Comparison of ENCODE assay signal across 7 cellular contexts in the genomic region with DNA sequence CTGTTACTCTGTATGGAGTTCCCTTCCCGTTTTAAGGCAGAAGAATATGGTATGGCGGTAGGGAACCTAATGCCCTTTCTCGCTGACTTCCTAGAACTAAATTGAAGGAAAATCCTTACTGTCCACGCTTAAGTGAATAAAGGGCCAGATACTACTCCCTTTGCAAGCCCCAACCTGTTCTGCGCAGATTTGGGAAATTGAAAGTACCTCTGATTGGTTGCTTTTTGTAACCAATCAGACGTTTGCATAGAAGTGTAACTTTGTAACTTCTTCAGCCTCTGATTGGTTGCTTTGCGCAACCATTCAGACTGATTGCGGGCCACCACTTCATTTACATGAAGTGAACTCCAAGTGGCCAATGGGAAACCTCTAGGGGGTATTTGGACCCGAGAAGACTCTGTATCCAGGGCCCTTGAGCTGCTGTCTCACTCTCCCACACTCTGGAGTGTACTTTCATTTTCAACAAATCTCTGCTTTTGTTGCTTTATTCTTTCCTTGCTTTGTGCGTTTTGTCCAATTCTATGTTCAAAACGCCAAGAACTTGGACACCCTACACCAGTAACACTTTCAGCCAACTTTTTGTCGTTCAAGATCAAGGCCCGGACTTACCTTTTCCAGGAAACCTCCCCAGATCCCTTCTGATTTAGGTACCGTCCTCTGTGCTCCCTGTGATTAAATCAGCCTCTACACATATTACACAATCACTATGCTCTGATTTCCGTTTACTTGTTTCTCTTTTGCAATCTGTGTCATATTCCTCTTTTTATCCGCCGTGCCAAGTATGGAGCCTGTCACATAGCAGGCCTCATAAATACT. TPM values are rescaled to one million over a fixed set of nuclear protein-coding genes. Genes with fewer than 3 reads are reported as not detected.
DNase-seq lines count a peak whose midpoint lies in the region; ATAC-seq and TF ChIP-seq lines count a peak whose summit lies in the region.

No MANE protein-coding gene starts in this region.

- BruUV-seq in IMR-90 (replicated peaks; lab: Mats Ljungman, UMichigan): no TSS peak

- no peak overlapping the region for H2BK120ac ChIP-seq in IMR-90 (ENCODE audit: low read depth, low read length)

- no peak overlapping the region for H2BK15ac ChIP-seq in IMR-90 (ENCODE audit: low read depth, low read length)

- dilution Hi-C loops in IMR-90 (cut with HindIII; ENCODE audit: low sequenced_read_pairs, unreplicated experiment): no loop called here

- H3K27me3 ChIP-seq in IMR-90 (ENCODE audit: control insufficient read depth, insufficient read depth, low read length): peaks cover 3% of the 10 kb centered on the region
- H3K27me3 ChIP-seq in cardiac muscle cell: peaks cover 17% of the 10 kb centered on the region
- no peaks in the 10 kb centered on the region for H3K27me3 ChIP-seq in spleen (replicated peaks in 1 of 7)

- no peak overlapping the region for H3K9ac ChIP-seq in IMR-90 (ENCODE audit: low read depth, low read length)
- H3K9ac ChIP-seq in SK-N-MC (ENCODE audit: insufficient read length): peak overlapping the region; percentile 6

- no peak overlapping the region for H2BK20ac ChIP-seq in IMR-90 (ENCODE audit: low read depth, low read length)

- TF ChIP-seq POLR2A in IMR-90 (IDR thresholded peaks at IDR 0.05; ENCODE audit: low read depth, low read length): no peak
- no peak for TF ChIP-seq POLR2A in spleen (IDR thresholded peaks at IDR 0.05)

- peaks cover 5% of the 10 kb centered on the region; the same call in 1 of the 2 replicates for H3K9me1 ChIP-seq in IMR-90 (ENCODE audit: insufficient read depth, low read length)

- peak overlapping the region; percentile 98 for H2AFZ ChIP-seq in IMR-90 (replicated peaks; ENCODE audit: low read length, poor library complexity)

- H3K56ac ChIP-seq in IMR-90 (ENCODE audit: extremely low read depth, insufficient read depth, low read length): no peak overlapping the region

- no peak overlapping the region for H3K4me3 ChIP-seq in IMR-90 (ENCODE audit: insufficient read depth, low read depth, low read length)
- H3K4me3 ChIP-seq in SK-N-MC: peak overlapping the region; percentile 85
- peak overlapping the region; percentile 78 for H3K4me3 ChIP-seq in cardiac muscle cell
- peak overlapping the region; percentile 85 to 100 (median 97) for H3K4me3 ChIP-seq in spleen

- CTCF ChIA-PET in IMR-90 (lab: Yijun Ruan, JAX) (no interaction called here), RWPE1 (lab: Yijun Ruan, JAX) (no interaction called here)

- no peak overlapping the region for H3K4ac ChIP-seq in IMR-90 (ENCODE audit: low read depth, low read length)

- peaks cover 7% of the 10 kb centered on the region; the same call in 1 of the 2 replicates for H4K20me1 ChIP-seq in IMR-90 (ENCODE audit: insufficient read depth, low read length)

- no peak for TF ChIP-seq RAD21 in IMR-90 (IDR thresholded peaks at IDR 0.05; ENCODE audit: low read length)

- POLR2A ChIA-PET in IMR-90 (lab: Charles Lee; ENCODE audit: unreplicated experiment) (interaction anchor here (0.6 kb wide), 1 partner anchor 233 kb away, joined by 3 read pairs; no protein-coding TSS in a partner anchor), RWPE1 (lab: Yijun Ruan, JAX; ENCODE audit: low non-redundant PET) (no interaction called here)

- TF ChIP-seq CTCF in IMR-90 (conservative IDR thresholded peaks at IDR 0.05; ENCODE audit: low read depth, low read length) (no peak), cardiac muscle cell (IDR thresholded peaks at IDR 0.05; ENCODE audit: low read depth, low read length) (no peak), spleen (IDR thresholded peaks at IDR 0.05 in 8 of 11, conservative IDR thresholded peaks at IDR 0.05 in 3 of 11) (no peak), RWPE1 (conservative IDR thresholded peaks at IDR 0.05; ENCODE audit: low read depth) (no peak)

- H3K18ac ChIP-seq in IMR-90 (ENCODE audit: low read depth, low read length): no peak overlapping the region

- WGBS in IMR-90 (ENCODE audit: extremely low coverage in 2 of 2, insufficient read length in 1 of 2), 2 experiments: 80% methylated on average over 7 of the region's 17 CpGs; no CpG with 5 or more reads in 1 of the 2 experiments
- WGBS in spleen, 5 donors: 74 to 89% (median 83%) methylated on average over 17 of the region's 17 CpGs

- 0 out of 2 replicates have a peak overlapping the region, but pooled peaks have one; percentile 13 for H4K5ac ChIP-seq in IMR-90 (ENCODE audit: low read depth, low read length)

- H3K36me3 ChIP-seq in IMR-90 (ENCODE audit: control insufficient read depth, insufficient read depth, low read length): 0 out of 2 replicates have a peak, but pooled peaks cover 2% of the 10 kb centered on the region
- peaks cover 25% of the 10 kb centered on the region for H3K36me3 ChIP-seq in SK-N-MC (ENCODE audit: insufficient read depth, low read length)
- peaks cover 2% of the 10 kb centered on the region for H3K36me3 ChIP-seq in cardiac muscle cell
- peaks cover 0 to 9% (median under 1%) of the 10 kb centered on the region in 6 donors for H3K36me3 ChIP-seq in spleen

- no peak overlapping the region for H2AK5ac ChIP-seq in IMR-90 (ENCODE audit: low read depth, low read length)

- ATAC-seq in IMR-90 (ENCODE audit: low read depth) (no peak), GM21786 (IDR thresholded peaks at IDR 0.05; ENCODE audit: unreplicated experiment) (no peak)

- in situ Hi-C loops in IMR-90 (cut with MboI; ENCODE audit: low sequenced_read_pairs): no loop called here

- H4K91ac ChIP-seq in IMR-90 (ENCODE audit: insufficient read depth, low read depth, low read length): no peak overlapping the region

- H2BK5ac ChIP-seq in IMR-90 (ENCODE audit: low read depth, low read length, poor library complexity, severe bottlenecking): no peak overlapping the region

- no peaks in the 10 kb centered on the region for H3K9me3 ChIP-seq in IMR-90 (ENCODE audit: control insufficient read depth, insufficient read depth, low read length)
- H3K9me3 ChIP-seq in SK-N-MC (ENCODE audit: low read depth, low read length): no peaks in the 10 kb centered on the region
- H3K9me3 ChIP-seq in cardiac muscle cell (ENCODE audit: low read depth): no peaks in the 10 kb centered on the region
- no peaks in the 10 kb centered on the region for H3K9me3 ChIP-seq in spleen

- H3K23ac ChIP-seq in IMR-90 (ENCODE audit: low read depth, low read length): no peak overlapping the region

- DNase-seq in IMR-90 (no peak), SK-N-MC (ENCODE audit: low read depth, low spot score) (no peak), cardiac muscle cell (ENCODE audit: low read depth in 1 of 2, low spot score in 1 of 2) (peak in 1 of 2 donors; percentile 10), spleen (no peak), RWPE1 (ENCODE audit: low spot score) (no peak), NCI-H146 (lab: John Stamatoyannopoulos, UW) (no peak)

- H2AK9ac ChIP-seq in IMR-90 (replicated peaks; ENCODE audit: low read depth, low read length, poor library complexity): no peak overlapping the region

- H3K14ac ChIP-seq in IMR-90 (replicated peaks; ENCODE audit: low read depth, low read length): no peak overlapping the region

- no peak overlapping the region for H3K4me2 ChIP-seq in IMR-90 (ENCODE audit: low read depth, low read length)

- peaks cover 6% of the 10 kb centered on the region for H3K4me1 ChIP-seq in IMR-90 (ENCODE audit: control insufficient read depth, insufficient read depth, low read length)
- peaks cover 8% of the 10 kb centered on the region for H3K4me1 ChIP-seq in cardiac muscle cell (ENCODE audit: low read depth)
- H3K4me1 ChIP-seq in spleen: peaks cover 15 to 54% (median 38%) of the 10 kb centered on the region in 6 donors

- H3K79me1 ChIP-seq in IMR-90 (ENCODE audit: low read depth in 1 of 2, low read length in 2 of 2): peaks cover 3 to 21% of the 10 kb centered on the region in 2 experiments; a peak in 3 of 4 replicates

- H3K27ac ChIP-seq in IMR-90 (ENCODE audit: insufficient read depth, low read length): no peak overlapping the region
- H3K27ac ChIP-seq in SK-N-MC: peak overlapping the region; percentile 63; the same call in 1 of the 2 replicates
- no peak overlapping the region for H3K27ac ChIP-seq in cardiac muscle cell
- H3K27ac ChIP-seq in spleen: peak overlapping the region in 7 of 8 donors; percentile 79 to 94 (median 89)
- H3K27ac ChIP-seq in RWPE1: no peak overlapping the region

- H4K8ac ChIP-seq in IMR-90 (ENCODE audit: low read depth in 2 of 2, low read length in 2 of 2): peak overlapping the region; percentile 28 to 86; a peak in 3 of 4 replicates

- intact Hi-C loops in IMR-90 (cut with micrococcal nuclease): no loop called here
- intact Hi-C loops in spleen (cut with DNase I; ENCODE audit: low total_unique reads): no loop called here

TF ChIP-seq in IMR-90, 13 proteins besides CTCF, POLR2A, EP300 and RAD21 (continues in another document):
- peak; percentile 79 for TF ChIP-seq CEBPB (IDR thresholded peaks at IDR 0.05; ENCODE audit: low read depth, low read length)
- no peak for TF ChIP-seq MAZ (IDR thresholded peaks at IDR 0.05; ENCODE audit: borderline replicate concordance, low read depth, low read length)
- TF ChIP-seq RCOR1 (IDR thresholded peaks at IDR 0.05; ENCODE audit: insufficient replicate concordance, low read length): no peak

RNA-seq across cellular contexts. Expression of a gene that starts 1.0 kb away (rescaled TPM):
- total RNA-seq in IMR-90 (2012; rRNA removed) (45.5 and 49.7 TPM in 2 replicates), cardiac muscle cell (18.9 and 25.2 TPM in 2 replicates), spleen (10 to 100 TPM; 51.4 to 69.2 (median 55.7) TPM)
- polyA plus RNA-seq in IMR-90 (2012; rRNA removed) (23.6 and 27.5 TPM in 2 replicates), cardiac muscle cell (16.5 and 17.2 TPM in 2 replicates), spleen (1 to 10 TPM; 4.3 to 8.8 (median 5.8) TPM)
- 22.2 and 60.3 TPM in 2 replicates for polyA plus RNA-seq in IMR-90 (2012; cell fraction: cytosol; rRNA removed)
- polyA plus RNA-seq in IMR-90 (2012; cell fraction: nucleus; rRNA removed; ENCODE audit: low replicate concordance): 12.2 and 12.3 TPM in 2 replicates

RNA-seq across cellular contexts. Expression of a gene that starts 47.4 kb away (rescaled TPM):
- total RNA-seq in IMR-90 (2012; rRNA removed) (under 0.01 and 0.18 TPM in 2 replicates), cardiac muscle cell (0.11 and 0.21 TPM in 2 replicates), spleen (1 to 10 TPM in 2 of 7 donors, under 1 TPM in 5; 0.37 to 2.5 (median 0.79) TPM)
- polyA plus RNA-seq in IMR-90 (2012; rRNA removed) (0.03 and 0.07 TPM in 2 replicates), cardiac muscle cell (0.07 and 0.17 TPM in 2 replicates), spleen (under 1 TPM; 0.15 to 0.20 (median 0.16) TPM)
- 0.01 and 0.02 TPM in 2 replicates for polyA plus RNA-seq in IMR-90 (2012; cell fraction: cytosol; rRNA removed)
- 0.26 and 0.30 TPM in 2 replicates for polyA plus RNA-seq in IMR-90 (2012; cell fraction: nucleus; rRNA removed; ENCODE audit: low replicate concordance)

RNA-seq across cellular contexts. Expression of a gene that starts 56.1 kb away (rescaled TPM):
- 72.6 and 96.7 TPM in 2 replicates for total RNA-seq in IMR-90 (2012; rRNA removed)
- 26.6 and 32.0 TPM in 2 replicates for polyA plus RNA-seq in IMR-90 (2012; rRNA removed)
- polyA plus RNA-seq in IMR-90 (2012; cell fraction: cytosol; rRNA removed): 18.2 and 30.1 TPM in 2 replicates
- 14.2 and 16.6 TPM in 2 replicates for polyA plus RNA-seq in IMR-90 (2012; cell fraction: nucleus; rRNA removed; ENCODE audit: low replicate concordance)
- total RNA-seq in cardiac muscle cell: 99.1 and 103 TPM in 2 replicates
- polyA plus RNA-seq in cardiac muscle cell: 62.2 and 73.9 TPM in 2 replicates
- 10 to 100 TPM; 28.1 to 54.4 (median 35.0) TPM for total RNA-seq in spleen
- 10 to 100 TPM in 1 of 3 donors, 1 to 10 TPM in 2; 7.1 to 11.0 (median 8.5) TPM for polyA plus RNA-seq in spleen

Comparison
In these comparisons a context has a peak if more than half of its experiments do, and no peak if none do; other contexts are left out.
1. H3K27ac ChIP-seq: peak in SK-N-MC (single experiment) and spleen (7 of 8); none in IMR-90 (single experiment), cardiac muscle cell (single experiment) and RWPE1 (single experiment).